ENCODE assay signal across 17 cellular contexts in genomic region chr14:70789361-70789760, GRCh38.
DNase-seq lines count a peak whose midpoint lies in the region; ATAC-seq and TF ChIP-seq lines count a peak whose summit lies in the region.
"Had no signal": no experiment of that assay in that cellular context is flagged by ENCODE, and none has a peak within 500 bp of the region (broad histone marks: within the 10 kb centered on the region; RNA-seq: fewer than 3 reads in every experiment).

No MANE protein-coding gene starts in this region.

- no peak overlapping the region for H3K27ac Mint-ChIP-seq in nephron progenitor cell
- H3K27ac Mint-ChIP-seq: activated CD4-positive, alpha-beta memory T cell treated with anti-CD3 and anti-CD28 coated beads, Interleukin-2, amount 10 ng/mL, durations not matched to agents 7 days and 5 days; CD8-positive, alpha-beta T cell; H9; stimulated activated naive CD8-positive, alpha-beta T cell treated with anti-CD3 and anti-CD28 coated beads, Interleukin-15, Interleukin-2, amounts not matched to agents 100 ng/mL and 50 ng/mL, for 24 hours had no signal

- H3K9me3 Mint-ChIP-seq in nephron progenitor cell, result no peaks in the 10 kb centered on the region
- H3K9me3 Mint-ChIP-seq: activated CD4-positive, alpha-beta memory T cell treated with anti-CD3 and anti-CD28 coated beads, Interleukin-2, amount 10 ng/mL, durations not matched to agents 7 days and 5 days; CD8-positive, alpha-beta T cell; H9; stimulated activated naive CD8-positive, alpha-beta T cell treated with anti-CD3 and anti-CD28 coated beads, Interleukin-15, Interleukin-2, amounts not matched to agents 100 ng/mL and 50 ng/mL, for 24 hours had no signal

- H3K36me3 Mint-ChIP-seq in nephron progenitor cell (ENCODE audit: low read depth), result peaks cover 21% of the 10 kb centered on the region

- no peak for ATAC-seq in HG02970 (IDR thresholded peaks at IDR 0.05; ENCODE audit: low FRiP score, unreplicated experiment)
- ATAC-seq: CD8-positive, alpha-beta T cell had no signal

- H3K4me3 ChIP-seq in choroid plexus epithelial cell (ENCODE audit: low read depth, low read length), result no peak overlapping the region
- H3K4me3 ChIP-seq: coronary artery, PC-9 had no signal

- DNase-seq in EH (ENCODE audit: low read depth) (peak; percentile 63), NCI-H2171 treated with DMSO at 0.1 percent for 48 hours (lab: John Stamatoyannopoulos, UW) (peak; percentile 70), choroid plexus epithelial cell (ENCODE audit: low read depth) (peak; percentile 80), non-pigmented ciliary epithelial cell (ENCODE audit: low read depth) (peak; percentile 59), nephron progenitor cell (no peak), GM10266 (ENCODE audit: extremely low spot score) (no peak)
- no peak for DNase-seq in activated T-cell treated with anti-CD3 and anti-CD28 coated beads, Interleukin-2, amount 50 U/mL, for 48 hours
- DNase-seq: activated CD4-positive, alpha-beta memory T cell treated with anti-CD3 and anti-CD28 coated beads, Interleukin-2, amount 10 ng/mL, durations not matched to agents 7 days and 5 days; activated naive CD4-positive, alpha-beta T cell treated with anti-CD3 and anti-CD28 coated beads, Interleukin-2, amount 50 U/mL, for 16 hours; CD8-positive, alpha-beta T cell; H9; NCI-H1930; PC-9; stimulated activated CD4-positive, alpha-beta T cell treated with anti-CD3 and anti-CD28 coated beads, Interleukin-4, amount 100 ng/mL, for 1 hour had no signal

- peaks cover 6% of the 10 kb centered on the region for H3K27me3 Mint-ChIP-seq in nephron progenitor cell (ENCODE audit: low read depth, poor library complexity)
- H3K27me3 Mint-ChIP-seq: activated CD4-positive, alpha-beta memory T cell treated with anti-CD3 and anti-CD28 coated beads, Interleukin-2, amount 10 ng/mL, durations not matched to agents 7 days and 5 days; stimulated activated naive CD8-positive, alpha-beta T cell treated with anti-CD3 and anti-CD28 coated beads, Interleukin-15, Interleukin-2, amounts not matched to agents 100 ng/mL and 50 ng/mL, for 24 hours had no signal

- H3K4me1 Mint-ChIP-seq in nephron progenitor cell, result peaks cover 26% of the 10 kb centered on the region
- H3K4me1 Mint-ChIP-seq: activated CD4-positive, alpha-beta memory T cell treated with anti-CD3 and anti-CD28 coated beads, Interleukin-2, amount 10 ng/mL, durations not matched to agents 7 days and 5 days; H9 had no signal

- no peak overlapping the region for H3K4me3 Mint-ChIP-seq in nephron progenitor cell
- H3K4me3 Mint-ChIP-seq: activated CD4-positive, alpha-beta memory T cell treated with anti-CD3 and anti-CD28 coated beads, Interleukin-2, amount 10 ng/mL, durations not matched to agents 7 days and 5 days; CD8-positive, alpha-beta T cell; H9; stimulated activated naive CD8-positive, alpha-beta T cell treated with anti-CD3 and anti-CD28 coated beads, Interleukin-15, Interleukin-2, amounts not matched to agents 100 ng/mL and 50 ng/mL, for 24 hours had no signal

- TF ChIP-seq CTCF in choroid plexus epithelial cell (conservative IDR thresholded peaks at IDR 0.05; ENCODE audit: low read depth, low read length), result no peak
- no peak for TF ChIP-seq CTCF in nephron progenitor cell (IDR thresholded peaks at IDR 0.05)
- no peak for TF ChIP-seq CTCF in GM10266 (IDR thresholded peaks at IDR 0.05; ENCODE audit: control insufficient read depth, insufficient read depth, low read depth, missing control alignments)

Comparison
In these comparisons a context has a peak if more than half of its experiments do, and no peak if none do; other contexts are left out.
1. DNase-seq: peak in EH (single experiment), NCI-H2171 treated with DMSO at 0.1 percent for 48 hours (single experiment), choroid plexus epithelial cell (single experiment) and non-pigmented ciliary epithelial cell (single experiment); none in activated T-cell treated with anti-CD3 and anti-CD28 coated beads, Interleukin-2, amount 50 U/mL, for 48 hours (0 of 2), nephron progenitor cell (single experiment) and GM10266 (single experiment).